1 cellular context compared by ENCODE assay signal in the genomic region with DNA sequence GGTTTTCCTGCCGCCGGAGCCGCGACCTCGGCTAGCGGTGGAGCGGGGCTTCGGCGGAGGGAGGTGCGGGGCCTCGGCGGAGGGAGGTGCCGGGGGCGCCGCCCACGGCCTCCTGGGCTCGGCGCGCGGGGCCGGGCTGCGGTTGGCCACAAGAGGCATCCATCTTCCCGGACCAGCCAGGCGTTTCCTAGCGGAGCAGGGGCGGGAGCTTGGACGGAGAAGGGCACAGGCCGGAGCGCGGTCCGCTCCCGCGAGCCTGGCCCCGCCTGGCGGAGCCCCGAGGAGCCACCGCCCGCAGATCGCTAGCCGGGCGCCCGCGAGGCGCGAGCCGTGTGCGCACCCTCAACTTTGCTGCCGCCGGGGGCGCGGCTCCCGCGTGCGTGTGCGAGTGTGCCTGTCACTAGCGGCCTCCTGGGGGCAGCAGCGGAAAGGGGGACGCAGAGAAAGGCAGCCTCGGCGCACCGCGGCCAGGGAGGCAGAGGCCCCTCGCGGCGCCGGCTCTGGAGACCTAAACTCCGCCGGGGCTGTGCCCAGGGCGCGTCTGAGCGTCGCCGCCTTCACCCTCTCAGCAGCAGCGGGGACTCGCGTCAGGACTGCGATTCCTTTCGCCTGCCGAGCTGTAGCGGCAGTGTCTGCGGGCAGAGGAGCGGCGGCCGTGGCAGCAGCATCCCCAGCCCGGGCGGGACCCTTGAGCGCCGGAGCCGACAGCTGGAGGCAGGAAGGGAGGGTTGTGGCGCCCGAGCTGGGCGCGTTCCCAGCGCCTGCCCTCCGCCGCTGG.
TF ChIP-seq lines count a peak whose summit lies in the region.

No MANE protein-coding gene starts in this region.

TF ChIP-seq in GM23338, 12 proteins besides CTCF, POLR2A, EP300 and RAD21 (continued from another document):
- no peak for TF ChIP-seq ZNF462 (CRISPR knock-in tag; IDR thresholded peaks at IDR 0.05)
